Comparison of ENCODE assay signal across 1 cellular context in genomic region chr2:164065038-164065437, GRCh38.
TF ChIP-seq lines count a peak whose summit lies in the region.

No MANE protein-coding gene starts in this region.

TF ChIP-seq in HEK293, 187 proteins besides CTCF, POLR2A, EP300 and RAD21 (continued from another document):
- TF ChIP-seq ZBTB10 (tag by site-specific recombination; IDR thresholded peaks at IDR 0.05), result no peak
- TF ChIP-seq ZNF768 (tag by site-specific recombination; IDR thresholded peaks at IDR 0.05), result no peak
- TF ChIP-seq ZNF555 (tag by site-specific recombination; conservative IDR thresholded peaks at IDR 0.05), result no peak
- no peak for TF ChIP-seq KLF10 (tag by site-specific recombination; IDR thresholded peaks at IDR 0.05)
- no peak for TF ChIP-seq ZBTB48 (tag by site-specific recombination; IDR thresholded peaks at IDR 0.05)
